In genomic region chr7:73005356-73005692, GRCh38 we compare ENCODE assay signal across 8 cellular contexts. TPM values are rescaled to one million over a fixed set of nuclear protein-coding genes. Genes with fewer than 3 reads are reported as not detected.
DNase-seq lines count a peak whose midpoint lies in the region; ATAC-seq and TF ChIP-seq lines count a peak whose summit lies in the region.
"Not testable (repeated sequence)": the region's sequence is repeated elsewhere in the genome, so short reads cannot be mapped to it uniquely, and the experiment has no call there.

No MANE protein-coding gene starts in this region.

- H3K27ac Mint-ChIP-seq in MCF 10A (ENCODE audit: low read depth, unreplicated experiment) (peak overlapping the region; percentile 93), progenitor cell of endocrine pancreas (peak overlapping the region; percentile 99)

- not testable (repeated sequence) for H3K27me3 Mint-ChIP-seq in MCF 10A (ENCODE audit: insufficient read depth, unreplicated experiment); progenitor cell of endocrine pancreas

- H3K4me1 ChIP-seq in HAP-1; HUES48 (ENCODE audit: control insufficient read depth, insufficient read depth, low read length); iPS-15b (ENCODE audit: control insufficient read depth, insufficient read depth, low read length): not testable (repeated sequence)

- H3K9me3 Mint-ChIP-seq in MCF 10A (ENCODE audit: unreplicated experiment); progenitor cell of endocrine pancreas (ENCODE audit: low read depth): not testable (repeated sequence)

- H3K4me3 ChIP-seq in HAP-1: peak overlapping the region; percentile 62
- H3K4me3 ChIP-seq in HUES48 (ENCODE audit: low read depth, low read length): peak overlapping the region; percentile 70
- H3K4me3 ChIP-seq in iPS-15b (ENCODE audit: low read depth, low read length): peak overlapping the region; percentile 49

- not testable (repeated sequence) for H3K36me3 ChIP-seq in HAP-1 (replicated peaks); HUES48 (ENCODE audit: control insufficient read depth, insufficient read depth, low read length); iPS-15b (ENCODE audit: control insufficient read depth, insufficient read depth, low read length)

- H3K27ac ChIP-seq in HUES48 (ENCODE audit: low read depth, low read length): peak overlapping the region; percentile 88

- H3K27me3 ChIP-seq in HAP-1 (ENCODE audit: low read depth); HUES48 (ENCODE audit: control insufficient read depth, insufficient read depth, low read length); iPS-15b (ENCODE audit: control insufficient read depth, insufficient read depth, low read length): not testable (repeated sequence)

- in situ Hi-C loops in HAP-1 (cut with MboI; ENCODE audit: low sequenced_read_pairs): not testable (repeated sequence)

- not testable (repeated sequence) for H3K36me3 Mint-ChIP-seq in MCF 10A (ENCODE audit: insufficient read depth, unreplicated experiment); progenitor cell of endocrine pancreas (ENCODE audit: insufficient read depth)

- CTCF ChIA-PET in MCF 10A (lab: Yijun Ruan, JAX): not testable (repeated sequence)

- DNase-seq in HAP-1 (ENCODE audit: low spot score in 2 of 2): peak in 1 of 2 experiments; percentile 82
- peak; percentile 61 for DNase-seq in activated CD4-positive, alpha-beta T cell treated with anti-CD3 and anti-CD28 coated beads, Interleukin-2, amount 50 U/mL, for 1 hour
- not testable (repeated sequence) for DNase-seq in MCF 10A (ENCODE audit: unreplicated experiment)
- DNase-seq in progenitor cell of endocrine pancreas (ENCODE audit: low spot score, unreplicated experiment): peak; percentile 66
- DNase-seq in stimulated activated naive CD8-positive, alpha-beta T cell treated with anti-CD3 and anti-CD28 coated beads, Interleukin-15, Interleukin-2, amounts not matched to agents 100 U/mL and 50 U/mL, for 24 hours: peak; percentile 83

- POLR2A ChIA-PET in MCF 10A (lab: Yijun Ruan, JAX): not testable (repeated sequence)

- not testable (repeated sequence) for H3K4me1 Mint-ChIP-seq in MCF 10A (ENCODE audit: insufficient read depth, unreplicated experiment); progenitor cell of endocrine pancreas (ENCODE audit: low read depth)

- ATAC-seq in GM18498 (IDR thresholded peaks at IDR 0.05; ENCODE audit: unreplicated experiment): peak; percentile 79
- ATAC-seq in stimulated activated naive CD8-positive, alpha-beta T cell treated with anti-CD3 and anti-CD28 coated beads, Interleukin-15, Interleukin-2, amounts not matched to agents 100 U/mL and 50 U/mL, for 24 hours: peak; percentile 94

- TF ChIP-seq CTCF in MCF 10A (IDR thresholded peaks at IDR 0.05; ENCODE audit: unreplicated experiment); progenitor cell of endocrine pancreas (IDR thresholded peaks at IDR 0.05; ENCODE audit: unreplicated experiment): not testable (repeated sequence)

- not testable (repeated sequence) for H3K9me3 ChIP-seq in HAP-1; HUES48 (ENCODE audit: control insufficient read depth, insufficient read depth, low read length); iPS-15b (ENCODE audit: control insufficient read depth, insufficient read depth, low read length)

- peak overlapping the region; percentile 76 for H3K9ac ChIP-seq in HUES48 (ENCODE audit: low read depth, low read length)
- H3K9ac ChIP-seq in iPS-15b (ENCODE audit: low read depth, low read length): not testable (repeated sequence)

- intact Hi-C loops in MCF 10A (cut with micrococcal nuclease): not testable (repeated sequence)

- peak overlapping the region; percentile 85 for H3K4me3 Mint-ChIP-seq in MCF 10A (ENCODE audit: unreplicated experiment)
- H3K4me3 Mint-ChIP-seq in progenitor cell of endocrine pancreas (ENCODE audit: low read depth): peak overlapping the region; percentile 95

- BruUV-seq in MCF 10A (replicated peaks; lab: Mats Ljungman, UMichigan): TSS peak; percentile 87

RNA-seq across cellular contexts. Expression of gene SPDYE8, which starts 24.2 kb away (rescaled TPM):
- total RNA-seq in MCF 10A (2022) (not detected in 2 replicates), progenitor cell of endocrine pancreas (0.22 TPM in 1 of 2 replicates, not detected in the other)

RNA-seq across cellular contexts. Expression of gene TRIM74, which starts 36.1 kb away (rescaled TPM):
- total RNA-seq in MCF 10A (2022) (0.26 and 1.0 TPM in 2 replicates), progenitor cell of endocrine pancreas (2.1 and 2.4 TPM in 2 replicates)

RNA-seq across cellular contexts. Expression of gene SPDYE11, which starts 52.4 kb away (rescaled TPM):
- total RNA-seq in MCF 10A (2022) (not detected in 2 replicates), progenitor cell of endocrine pancreas (0.22 TPM in 1 of 2 replicates, not detected in the other)
